12 cellular contexts compared by ENCODE assay signal in genomic region chr22:50612715-50613221, GRCh38. TPM values are rescaled to one million over a fixed set of nuclear protein-coding genes. Genes with fewer than 3 reads are reported as not detected.
DNase-seq lines count a peak whose midpoint lies in the region; ATAC-seq, FAIRE-seq and TF ChIP-seq lines count a peak whose summit lies in the region.
"Had no signal": no experiment of that assay in that cellular context is flagged by ENCODE, and none has a peak within 500 bp of the region (broad histone marks: within the 10 kb centered on the region; RNA-seq: fewer than 3 reads in every experiment).

No MANE protein-coding gene starts in this region.

- H3K36me3 Mint-ChIP-seq in chondrocyte (ENCODE audit: low read depth) (no peaks in the 10 kb centered on the region), type B pancreatic cell (no peaks in the 10 kb centered on the region), endothelial cell (ENCODE audit: low read depth, unreplicated experiment) (no peaks in the 10 kb centered on the region)
- H3K36me3 Mint-ChIP-seq in natural killer cell treated with Interleukin-12 subunit alpha and Interleukin-12 subunit beta and Interleukin-15 and Interleukin-18, amount 100 ng/mL, for 72 hours: no peaks in the 10 kb centered on the region

- POLR2A ChIA-PET in HEK293T (lab: Yijun Ruan, JAX): interaction anchor here (0.6 to 1.5 kb wide), 5 partner anchors 8 to 88 kb away, joined by 3 to 4 read pairs (median 3); partner anchors contain the start of genes CHKB and SCO2

- intact Hi-C loops in kidney (cut with DNase I): no loop called here

- ATAC-seq in natural killer cell treated with Interleukin-12 subunit alpha and Interleukin-12 subunit beta and Interleukin-15 and Interleukin-18, amount 100 ng/mL, for 72 hours: peak; percentile 19 to 78

- H3K4me3 Mint-ChIP-seq in chondrocyte (ENCODE audit: unreplicated experiment) (no peak overlapping the region), type B pancreatic cell (no peak overlapping the region), endothelial cell (ENCODE audit: unreplicated experiment) (no peak overlapping the region)
- H3K4me3 Mint-ChIP-seq in natural killer cell treated with Interleukin-12 subunit alpha and Interleukin-12 subunit beta and Interleukin-15 and Interleukin-18, amount 100 ng/mL, for 72 hours: no peak overlapping the region

- H3K4me1 Mint-ChIP-seq in chondrocyte (ENCODE audit: low read depth): no peaks in the 10 kb centered on the region
- H3K4me1 Mint-ChIP-seq in natural killer cell treated with Interleukin-12 subunit alpha and Interleukin-12 subunit beta and Interleukin-15 and Interleukin-18, amount 100 ng/mL, for 72 hours (ENCODE audit: low read depth in 2 of 2): peaks cover 4 to 7% of the 10 kb centered on the region in 2 donors
- H3K4me1 Mint-ChIP-seq in type B pancreatic cell (ENCODE audit: unreplicated experiment): peaks cover 5% of the 10 kb centered on the region
- H3K4me1 Mint-ChIP-seq in endothelial cell (ENCODE audit: unreplicated experiment): no peaks in the 10 kb centered on the region

- H3K9me3 Mint-ChIP-seq in chondrocyte (ENCODE audit: low read depth) (no peaks in the 10 kb centered on the region), type B pancreatic cell (no peaks in the 10 kb centered on the region), endothelial cell (ENCODE audit: unreplicated experiment) (no peaks in the 10 kb centered on the region)
- no peaks in the 10 kb centered on the region for H3K9me3 Mint-ChIP-seq in natural killer cell treated with Interleukin-12 subunit alpha and Interleukin-12 subunit beta and Interleukin-15 and Interleukin-18, amount 100 ng/mL, for 72 hours

- H3K9me3 ChIP-seq in kidney (ENCODE audit: control insufficient read depth in 1 of 2, low read length in 2 of 2): no peaks in the 10 kb centered on the region
- H3K9me3 ChIP-seq: thoracic aorta had no signal

- no peak for FAIRE-seq in kidney (lab: Jason Lieb, UNC)

- no peaks in the 10 kb centered on the region for H3K4me1 ChIP-seq in kidney (ENCODE audit: control insufficient read depth in 1 of 2, insufficient read depth in 1 of 2, low read depth in 1 of 2, low read length in 2 of 2)

- peak overlapping the region; percentile 36 for H3K27ac Mint-ChIP-seq in chondrocyte (ENCODE audit: unreplicated experiment)
- H3K27ac Mint-ChIP-seq in natural killer cell treated with Interleukin-12 subunit alpha and Interleukin-12 subunit beta and Interleukin-15 and Interleukin-18, amount 100 ng/mL, for 72 hours: no peak overlapping the region
- no peak overlapping the region for H3K27ac Mint-ChIP-seq in type B pancreatic cell
- no peak overlapping the region for H3K27ac Mint-ChIP-seq in endothelial cell (ENCODE audit: unreplicated experiment)

- H3K27me3 Mint-ChIP-seq in chondrocyte (ENCODE audit: low read depth) (peaks cover 11% of the 10 kb centered on the region), type B pancreatic cell (peaks cover 10% of the 10 kb centered on the region), endothelial cell (ENCODE audit: unreplicated experiment) (peaks cover 10% of the 10 kb centered on the region)
- peaks cover 2 to 18% of the 10 kb centered on the region in 2 donors for H3K27me3 Mint-ChIP-seq in natural killer cell treated with Interleukin-12 subunit alpha and Interleukin-12 subunit beta and Interleukin-15 and Interleukin-18, amount 100 ng/mL, for 72 hours

- H3K36me3 ChIP-seq in kidney (ENCODE audit: control insufficient read depth in 1 of 2, insufficient read depth in 2 of 2, low read length in 2 of 2): no peaks in the 10 kb centered on the region
- H3K36me3 ChIP-seq: thoracic aorta had no signal

- no peak overlapping the region for H3K27ac ChIP-seq in kidney (ENCODE audit: low read depth in 2 of 2, low read length in 2 of 2)
- H3K27ac ChIP-seq: thoracic aorta had no signal

- TF ChIP-seq CTCF in chondrocyte (IDR thresholded peaks at IDR 0.05) (no peak), type B pancreatic cell (conservative IDR thresholded peaks at IDR 0.05) (no peak), endothelial cell (IDR thresholded peaks at IDR 0.05; ENCODE audit: unreplicated experiment) (no peak), kidney (IDR thresholded peaks at IDR 0.05; ENCODE audit: borderline replicate concordance, extremely low read depth, insufficient read depth) (no peak)

- H3K9ac ChIP-seq in kidney (ENCODE audit: low read length in 2 of 2): no peak overlapping the region

- CTCF ChIA-PET in HEK293T (lab: Yijun Ruan, JAX): interaction anchor here (1.2 to 1.4 kb wide), 2 partner anchors 50 to 87 kb away, joined by 4 read pairs; partner anchors contain the start of gene SCO2

- H3K4me3 ChIP-seq in kidney (ENCODE audit: low read length in 2 of 2): no peak overlapping the region
- H3K4me3 ChIP-seq: thoracic aorta had no signal

- DNase-seq in NCI-H2171 treated with DMSO at 0.1 percent for 48 hours (lab: John Stamatoyannopoulos, UW) (peak; percentile 10), NCI-H2171 (lab: John Stamatoyannopoulos, UW) (no peak), HEK293T (ENCODE audit: extremely low spot score) (peak; percentile 84), chondrocyte (ENCODE audit: low spot score) (no peak), type B pancreatic cell (ENCODE audit: extremely low spot score, unreplicated experiment) (no peak), endothelial cell (ENCODE audit: low spot score) (no peak), kidney (no peak)
- no peak for DNase-seq in natural killer cell treated with Interleukin-12 subunit alpha and Interleukin-12 subunit beta and Interleukin-15 and Interleukin-18, amount 100 ng/mL, for 72 hours (ENCODE audit: low spot score)
- DNase-seq: NCI-H2107; stimulated activated CD4-positive, alpha-beta T cell treated with anti-CD3 and anti-CD28 coated beads, Interleukin-4, amount 100 ng/mL, for 24 hours; T-helper 2 cell had no signal

TF ChIP-seq in HEK293T, 16 proteins besides CTCF, POLR2A, EP300 and RAD21:
- no peak for TF ChIP-seq FOXK2 (IDR thresholded peaks at IDR 0.05)
- TF ChIP-seq L3MBTL2 (conservative IDR thresholded peaks at IDR 0.05): peak; percentile 40; the same call in 1 of the 2 replicates
TF ChIP-seq in HEK293T: peak in this region for 1.

RNA-seq across cellular contexts. Expression of gene MAPK8IP2, which starts 12.2 kb away (rescaled TPM):
- total RNA-seq in chondrocyte: 3.0 to 4.3 TPM (median 4.1 TPM) in 3 replicates
- under 1 TPM; 0.08 to 0.21 TPM for total RNA-seq in natural killer cell treated with Interleukin-12 subunit alpha and Interleukin-12 subunit beta and Interleukin-15 and Interleukin-18, amount 100 ng/mL, for 72 hours
- 13.0 and 16.5 TPM in 2 replicates for total RNA-seq in type B pancreatic cell (ENCODE audit: low replicate concordance)
- 0.69 TPM for total RNA-seq in endothelial cell (ENCODE audit: unreplicated experiment)
- 1.1 TPM for total RNA-seq in kidney
- 1.0 TPM for polyA plus RNA-seq in kidney (ENCODE audit: insufficient read depth, low read depth, low replicate concordance)

RNA-seq across cellular contexts. Expression of gene ARSA, which starts 15.2 kb away (rescaled TPM):
- total RNA-seq in chondrocyte (37.6 to 39.8 TPM (median 39.3 TPM) in 3 replicates), type B pancreatic cell (ENCODE audit: low replicate concordance) (26.1 and 32.1 TPM in 2 replicates), endothelial cell (ENCODE audit: unreplicated experiment) (59.6 TPM), kidney (53.0 TPM)
- total RNA-seq in natural killer cell treated with Interleukin-12 subunit alpha and Interleukin-12 subunit beta and Interleukin-15 and Interleukin-18, amount 100 ng/mL, for 72 hours: 10 to 100 TPM; 35.7 to 38.9 TPM
- 52.8 TPM for polyA plus RNA-seq in kidney (ENCODE audit: insufficient read depth, low read depth, low replicate concordance)

RNA-seq across cellular contexts. Expression of gene CHKB, which starts 30.1 kb away (rescaled TPM):
- total RNA-seq in chondrocyte: 47.4 to 64.5 TPM (median 47.9 TPM) in 3 replicates
- 100 to 1,000 TPM; 120 to 130 TPM for total RNA-seq in natural killer cell treated with Interleukin-12 subunit alpha and Interleukin-12 subunit beta and Interleukin-15 and Interleukin-18, amount 100 ng/mL, for 72 hours
- 88.1 and 96.9 TPM in 2 replicates for total RNA-seq in type B pancreatic cell (ENCODE audit: low replicate concordance)
- total RNA-seq in endothelial cell (ENCODE audit: unreplicated experiment): 94.6 TPM
- total RNA-seq in kidney: 91.7 TPM
- polyA plus RNA-seq in kidney (ENCODE audit: insufficient read depth, low read depth, low replicate concordance): 73.0 TPM

RNA-seq across cellular contexts. Expression of gene CPT1B, which starts 34.5 kb away (rescaled TPM):
- total RNA-seq in chondrocyte: 33.9 to 42.6 TPM (median 34.7 TPM) in 3 replicates
- total RNA-seq in natural killer cell treated with Interleukin-12 subunit alpha and Interleukin-12 subunit beta and Interleukin-15 and Interleukin-18, amount 100 ng/mL, for 72 hours: 100 to 1,000 TPM in 1 of 2 donors, 10 to 100 TPM in 1; 40.3 to 102 TPM
- 68.4 and 94.5 TPM in 2 replicates for total RNA-seq in type B pancreatic cell (ENCODE audit: low replicate concordance)
- 89.0 TPM for total RNA-seq in endothelial cell (ENCODE audit: unreplicated experiment)
- 34.3 TPM for total RNA-seq in kidney
- polyA plus RNA-seq in kidney (ENCODE audit: insufficient read depth, low read depth, low replicate concordance): 20.6 TPM

RNA-seq across cellular contexts. Expression of gene SYCE3, which starts 50.0 kb away (rescaled TPM):
- not detected in 3 replicates for total RNA-seq in chondrocyte
- total RNA-seq in natural killer cell treated with Interleukin-12 subunit alpha and Interleukin-12 subunit beta and Interleukin-15 and Interleukin-18, amount 100 ng/mL, for 72 hours: not detected
- not detected in 2 replicates for total RNA-seq in type B pancreatic cell (ENCODE audit: low replicate concordance)
- not detected for total RNA-seq in endothelial cell (ENCODE audit: unreplicated experiment)
- total RNA-seq in kidney: not detected
- polyA plus RNA-seq in kidney (ENCODE audit: insufficient read depth, low read depth, low replicate concordance): 4.6 TPM
- total RNA-seq: thoracic aorta had no signal

Comparison
In these comparisons a context has a peak if more than half of its experiments do, and no peak if none do; other contexts are left out.
1. DNase-seq: peak in NCI-H2171 treated with DMSO at 0.1 percent for 48 hours (single experiment) and HEK293T (single experiment); none in NCI-H2171 (single experiment), chondrocyte (single experiment), natural killer cell treated with Interleukin-12 subunit alpha and Interleukin-12 subunit beta and Interleukin-15 and Interleukin-18, amount 100 ng/mL, for 72 hours (single experiment), type B pancreatic cell (single experiment), endothelial cell (single experiment) and kidney (single experiment).